In genomic region chr11:95066721-95067041, GRCh38 we compare ENCODE assay signal across 8 cellular contexts. TPM values are rescaled to one million over a fixed set of nuclear protein-coding genes. Genes with fewer than 3 reads are reported as not detected.
DNase-seq lines count a peak whose midpoint lies in the region; ATAC-seq and TF ChIP-seq lines count a peak whose summit lies in the region.

TSS of gene SRSF8 (plus strand) at chr11:95066919. CDS start at chr11:95067227, 308 bp downstream.

- no peaks in the 10 kb centered on the region for H3K27me3 Mint-ChIP-seq in chondrocyte (ENCODE audit: low read depth)
- H3K27me3 Mint-ChIP-seq in memory B cell, result no peaks in the 10 kb centered on the region

- no peaks in the 10 kb centered on the region for H3K36me3 ChIP-seq in upper lobe of left lung

- H3K27ac Mint-ChIP-seq in chondrocyte (ENCODE audit: unreplicated experiment) (peak within 1 kb of the TSS; percentile 97), memory B cell (peak within 1 kb of the TSS; percentile 96)

- H3K27ac ChIP-seq in upper lobe of left lung, result peak within 1 kb of the TSS; percentile 93 to 99 (median 96)

- TF ChIP-seq POLR2A in upper lobe of left lung (IDR thresholded peaks at IDR 0.05), result no peak

- H3K4me1 Mint-ChIP-seq in chondrocyte (ENCODE audit: low read depth) (peaks cover 26% of the 10 kb centered on the region), memory B cell (peaks cover 18% of the 10 kb centered on the region)

- H3K4me3 Mint-ChIP-seq in chondrocyte (ENCODE audit: unreplicated experiment) (peak within 1 kb of the TSS; percentile 98), memory B cell (peak within 1 kb of the TSS; percentile 96)

- no peaks in the 10 kb centered on the region for H3K27me3 ChIP-seq in upper lobe of left lung

- ATAC-seq in HG02678 (IDR thresholded peaks at IDR 0.05; ENCODE audit: unreplicated experiment) (peak; percentile 43), memory B cell (ENCODE audit: low read depth) (peak; percentile 16), upper lobe of left lung (ENCODE audit: low FRiP score in 2 of 2) (no peak)

- H3K4me1 ChIP-seq in upper lobe of left lung, result peaks cover 6 to 15% (median 10%) of the 10 kb centered on the region in 4 donors

- no peak for TF ChIP-seq EP300 in upper lobe of left lung (IDR thresholded peaks at IDR 0.05)

- peaks cover 6% of the 10 kb centered on the region for H3K36me3 Mint-ChIP-seq in chondrocyte (ENCODE audit: low read depth)
- peaks cover 5% of the 10 kb centered on the region for H3K36me3 Mint-ChIP-seq in memory B cell

- WGBS in upper lobe of left lung, 2 donors, result 0% methylated on average over 4 of the region's 4 CpGs

- H3K9me3 ChIP-seq in upper lobe of left lung, result no peaks in the 10 kb centered on the region

- DNase-seq in NCI-H1436 (lab: John Stamatoyannopoulos, UW), result peak; percentile 33
- no peak for DNase-seq in NCI-H1436 treated with DMSO at 0.1 percent for 48 hours (lab: John Stamatoyannopoulos, UW)
- peak; percentile 92 for DNase-seq in NCI-H526 treated with DMSO at 0.1 percent for 48 hours (lab: John Stamatoyannopoulos, UW)
- DNase-seq in chondrocyte (ENCODE audit: low spot score), result no peak
- no peak for DNase-seq in memory B cell (ENCODE audit: low spot score in 2 of 2)
- no peak for DNase-seq in upper lobe of left lung
- no peak for DNase-seq in hippocampal formation (lab: John Stamatoyannopoulos, UW)

- H3K9me3 Mint-ChIP-seq in chondrocyte (ENCODE audit: low read depth) (no peaks in the 10 kb centered on the region), memory B cell (no peaks in the 10 kb centered on the region)

- H3K4me3 ChIP-seq in upper lobe of left lung, result peak within 1 kb of the TSS; percentile 63 to 76 (median 70)

- TF ChIP-seq CTCF in chondrocyte (IDR thresholded peaks at IDR 0.05) (no peak), upper lobe of left lung (IDR thresholded peaks at IDR 0.05) (no peak)

RNA-seq across cellular contexts. Expression of gene SRSF8, which starts in this region (rescaled TPM):
- total RNA-seq in chondrocyte, result 45.2 to 48.6 TPM (median 45.5 TPM) in 3 replicates
- 10 to 100 TPM; 16.8 to 42.9 (median 35.7) TPM for total RNA-seq in upper lobe of left lung

Comparison
In these comparisons a context has a peak if more than half of its experiments do, and no peak if none do; other contexts are left out.
1. DNase-seq: peak in NCI-H1436 (single experiment) and NCI-H526 treated with DMSO at 0.1 percent for 48 hours (single experiment); none in NCI-H1436 treated with DMSO at 0.1 percent for 48 hours (single experiment), chondrocyte (single experiment), memory B cell (0 of 2), upper lobe of left lung (0 of 2) and hippocampal formation (0 of 2).
2. ATAC-seq: peak in HG02678 (single experiment) and memory B cell (single experiment); none in upper lobe of left lung (0 of 2).